Comparison of ENCODE assay signal across 29 cellular contexts in genomic region chr2:156697906-156698305, GRCh38.
"Had no signal": no experiment of that assay in that cellular context is flagged by ENCODE, and none has a peak within 500 bp of the region (broad histone marks: within the 10 kb centered on the region; RNA-seq: fewer than 3 reads in every experiment).

No MANE protein-coding gene starts in this region.

- H3K4me1 ChIP-seq: adrenal gland, ascending aorta, body of pancreas, breast epithelium had no signal

- H3K4me3 ChIP-seq: adrenal gland, ascending aorta, body of pancreas, breast epithelium, cardiac muscle cell had no signal

- H3K36me3 ChIP-seq: adrenal gland, ascending aorta, brain microvascular endothelial cell, breast epithelium, cardiac muscle cell had no signal

- H3K9me3 ChIP-seq: adrenal gland, ascending aorta, body of pancreas, breast epithelium had no signal

- H3K27me3 ChIP-seq: adrenal gland, ascending aorta, body of pancreas, brain microvascular endothelial cell, breast epithelium, cardiac muscle cell had no signal

- H3K27ac ChIP-seq: adrenal gland, ascending aorta, body of pancreas, brain microvascular endothelial cell, breast epithelium, cardiac muscle cell had no signal

- DNase-seq: activated effector memory CD4-positive, alpha-beta T cell treated with anti-CD3 and anti-CD28 coated beads, Interleukin-2, amount 50 U/mL, for 16 hours; activated effector memory CD4-positive, alpha-beta T cell treated with Interleukin-2 at 50 U/mL for 16 hours; activated gamma-delta T cell; activated gamma-delta T cell treated with Interleukin-2 at 50 U/mL for 16 hours; activated naive CD4-positive, alpha-beta T cell; activated naive CD4-positive, alpha-beta T cell treated with anti-CD3 and anti-CD28 coated beads for 36 hours; activated naive CD4-positive, alpha-beta T cell treated with anti-CD3 and anti-CD28 coated beads, Interleukin-2, amount 10 ng/mL, durations not matched to agents 7 days and 5 days; activated naive CD4-positive, alpha-beta T cell treated with anti-CD3 and anti-CD28 coated beads, Interleukin-2, amount 50 U/mL, for 16 hours; activated naive CD4-positive, alpha-beta T cell treated with Interleukin-2 at 50 U/mL for 16 hours; activated naive CD8-positive, alpha-beta T cell treated with anti-CD3 and anti-CD28 coated beads for 36 hours; activated naive CD8-positive, alpha-beta T cell treated with anti-CD3 and anti-CD28 coated beads, Interleukin-2, amount 10 ng/mL, durations not matched to agents 7 days and 5 days; activated naive CD8-positive, alpha-beta T cell treated with anti-CD3 and anti-CD28 coated beads, Interleukin-2, amount 50 U/mL, for 24 hours; activated T-cell treated with anti-CD3 and anti-CD28 coated beads, Interleukin-2, amount 50 U/mL, for 24 hours; activated T-cell treated with anti-CD3 and anti-CD28 coated beads, Interleukin-2, amount 50 U/mL, for 4 hours; activated T-cell treated with anti-CD3 and anti-CD28 coated beads, Interleukin-2, amount 50 U/mL, for 48 hours; activated T-cell treated with anti-CD3 and anti-CD28 coated beads, Interleukin-2, amount 50 U/mL, for 72 hours; adrenal gland; amniotic stem cell; amygdala; anterior cingulate cortex; aorta; body of pancreas; brain microvascular endothelial cell; caudate nucleus; central memory CD4-positive, alpha-beta T cell; cerebellar nuclear complex had no signal
